20 cellular contexts compared by ENCODE assay signal in genomic region chr9:2255128-2255527, GRCh38.
DNase-seq lines count a peak whose midpoint lies in the region; ATAC-seq and TF ChIP-seq lines count a peak whose summit lies in the region.
"Had no signal": no experiment of that assay in that cellular context is flagged by ENCODE, and none has a peak within 500 bp of the region (broad histone marks: within the 10 kb centered on the region; RNA-seq: fewer than 3 reads in every experiment).

No MANE protein-coding gene starts in this region.

- DNase-seq in right cardiac atrium (no peak), left ventricle myocardium inferior (no peak), NCI-H2196 treated with DMSO at 0.1 percent for 48 hours (lab: John Stamatoyannopoulos, UW; ENCODE audit: unreplicated experiment) (peak; percentile 55), foreskin keratinocyte (no peak), dedifferentiated amniotic fluid mesenchymal stem cell (ENCODE audit: extremely low spot score) (no peak), G401 (ENCODE audit: low spot score) (no peak)
- DNase-seq: activated CD4-positive, alpha-beta T cell treated with anti-CD3 and anti-CD28 coated beads, Interleukin-2, amount 50 U/mL, for 1 hour; activated T-cell treated with anti-CD3 and anti-CD28 coated beads, Interleukin-2, amount 50 U/mL, for 24 hours; brain microvascular endothelial cell; dorsolateral prefrontal cortex; head of caudate nucleus; kidney glomerular epithelial cell; PC-9; stimulated activated CD4-positive, alpha-beta T cell treated with anti-CD3 and anti-CD28 coated beads, Interleukin-4, amount 100 ng/mL, for 4 hours had no signal

- WGBS in right cardiac atrium, result 69% methylated on average over 10 of the region's 10 CpGs

- TF ChIP-seq CTCF in left ventricle myocardium inferior (IDR thresholded peaks at IDR 0.05; ENCODE audit: borderline replicate concordance) (no peak), foreskin keratinocyte (conservative IDR thresholded peaks at IDR 0.05) (peak; percentile 8)

- no peaks in the 10 kb centered on the region for H3K9me3 ChIP-seq in right cardiac atrium (ENCODE audit: control insufficient read depth, low read length)
- H3K9me3 ChIP-seq in left ventricle myocardium inferior (replicated peaks), result no peaks in the 10 kb centered on the region
- H3K9me3 ChIP-seq: esophagus muscularis mucosa, HAP-1, suprapubic skin had no signal

- H3K4me3 ChIP-seq in right cardiac atrium (ENCODE audit: low read length), result no peak overlapping the region
- H3K4me3 ChIP-seq in left ventricle myocardium inferior, result no peak overlapping the region
- H3K4me3 ChIP-seq: dorsolateral prefrontal cortex, esophagus muscularis mucosa, HAP-1, PC-9, suprapubic skin had no signal

- H3K27ac ChIP-seq in right cardiac atrium (ENCODE audit: low read length) (no peak overlapping the region), left ventricle myocardium inferior (replicated peaks) (no peak overlapping the region), foreskin keratinocyte (no peak overlapping the region)
- H3K27ac ChIP-seq: brain microvascular endothelial cell, dorsolateral prefrontal cortex, esophagus muscularis mucosa, PC-9, suprapubic skin had no signal

- H3K27me3 ChIP-seq in right cardiac atrium (ENCODE audit: control insufficient read depth, insufficient read depth), result no peaks in the 10 kb centered on the region
- no peaks in the 10 kb centered on the region for H3K27me3 ChIP-seq in left ventricle myocardium inferior (ENCODE audit: low read depth)
- H3K27me3 ChIP-seq in foreskin keratinocyte, result no peaks in the 10 kb centered on the region
- H3K27me3 ChIP-seq: brain microvascular endothelial cell, dorsolateral prefrontal cortex, esophagus muscularis mucosa, suprapubic skin had no signal

- intact Hi-C loops in right cardiac atrium (cut with DNase I), result no loop called here
- intact Hi-C loops in left ventricle myocardium inferior (cut with micrococcal nuclease), result no loop called here

- ATAC-seq in right cardiac atrium, result peak; percentile 35 to 67
- ATAC-seq in foreskin keratinocyte, result no peak
- no peak for ATAC-seq in HG03135 (IDR thresholded peaks at IDR 0.05; ENCODE audit: unreplicated experiment)
- ATAC-seq in HG02938 (IDR thresholded peaks at IDR 0.05; ENCODE audit: unreplicated experiment), result no peak
- ATAC-seq: activated naive CD4-positive, alpha-beta T cell treated with anti-CD3 and anti-CD28 coated beads, Interleukin-2, amount 50 U/mL, for 72 hours had no signal

- in situ Hi-C loops in G401 (cut with HindIII; ENCODE audit: low sequenced_read_pairs), result no loop called here

- H3K4me1 ChIP-seq in right cardiac atrium (ENCODE audit: control insufficient read depth, insufficient read depth, low read length) (no peaks in the 10 kb centered on the region), left ventricle myocardium inferior (no peaks in the 10 kb centered on the region), foreskin keratinocyte (no peaks in the 10 kb centered on the region)
- H3K4me1 ChIP-seq: esophagus muscularis mucosa, HAP-1, suprapubic skin had no signal

- no peaks in the 10 kb centered on the region for H3K36me3 ChIP-seq in left ventricle myocardium inferior
- H3K36me3 ChIP-seq: brain microvascular endothelial cell, esophagus muscularis mucosa, HAP-1, suprapubic skin had no signal

Comparison
In these comparisons a context has a peak if more than half of its experiments do, and no peak if none do; other contexts are left out.
1. ATAC-seq: peak in right cardiac atrium (2 of 2); none in foreskin keratinocyte (single experiment), HG03135 (single experiment) and HG02938 (single experiment).